In genomic region chr16:4110680-4111079, GRCh38 we compare ENCODE assay signal across 1 cellular context.
TF ChIP-seq lines count a peak whose summit lies in the region.

No MANE protein-coding gene starts in this region.

TF ChIP-seq in HepG2, 621 proteins besides CTCF, POLR2A, EP300 and RAD21 (continued from another document):
- TF ChIP-seq RFX3 (CRISPR knock-in tag; IDR thresholded peaks at IDR 0.05), result peak; percentile 78
- no peak for TF ChIP-seq NR2F6 (IDR thresholded peaks at IDR 0.05)
- TF ChIP-seq NR2F6 (CRISPR knock-in tag; IDR thresholded peaks at IDR 0.05), result peak; percentile 23; the same call in 1 of the 2 replicates
- peak; percentile 25; the same call in 1 of the 2 replicates for TF ChIP-seq ZNF12 (CRISPR knock-in tag; IDR thresholded peaks at IDR 0.05)
- peak; percentile 79 for TF ChIP-seq RFX1 (IDR thresholded peaks at IDR 0.05)
- TF ChIP-seq CBX1 (IDR thresholded peaks at IDR 0.05; ENCODE audit: low read depth), result no peak
- peak; percentile 67; the same call in 1 of the 2 replicates for TF ChIP-seq SAP130 (CRISPR knock-in tag; IDR thresholded peaks at IDR 0.05; ENCODE audit: low read depth)
- TF ChIP-seq MXD3 (CRISPR knock-in tag; IDR thresholded peaks at IDR 0.05), result peak; percentile 46; the same call in 1 of the 2 replicates
- TF ChIP-seq HINFP (CRISPR knock-in tag; IDR thresholded peaks at IDR 0.05; ENCODE audit: low read depth), result peak; percentile 88; the same call in 1 of the 2 replicates
- 0 out of 2 replicates have a peak, but pooled peaks have one; percentile 35 for TF ChIP-seq ZC3H13 (CRISPR knock-in tag; IDR thresholded peaks at IDR 0.05)
- no peak for TF ChIP-seq SATB2 (CRISPR knock-in tag; IDR thresholded peaks at IDR 0.05)
